Comparison of ENCODE assay signal across 22 cellular contexts in the genomic region with DNA sequence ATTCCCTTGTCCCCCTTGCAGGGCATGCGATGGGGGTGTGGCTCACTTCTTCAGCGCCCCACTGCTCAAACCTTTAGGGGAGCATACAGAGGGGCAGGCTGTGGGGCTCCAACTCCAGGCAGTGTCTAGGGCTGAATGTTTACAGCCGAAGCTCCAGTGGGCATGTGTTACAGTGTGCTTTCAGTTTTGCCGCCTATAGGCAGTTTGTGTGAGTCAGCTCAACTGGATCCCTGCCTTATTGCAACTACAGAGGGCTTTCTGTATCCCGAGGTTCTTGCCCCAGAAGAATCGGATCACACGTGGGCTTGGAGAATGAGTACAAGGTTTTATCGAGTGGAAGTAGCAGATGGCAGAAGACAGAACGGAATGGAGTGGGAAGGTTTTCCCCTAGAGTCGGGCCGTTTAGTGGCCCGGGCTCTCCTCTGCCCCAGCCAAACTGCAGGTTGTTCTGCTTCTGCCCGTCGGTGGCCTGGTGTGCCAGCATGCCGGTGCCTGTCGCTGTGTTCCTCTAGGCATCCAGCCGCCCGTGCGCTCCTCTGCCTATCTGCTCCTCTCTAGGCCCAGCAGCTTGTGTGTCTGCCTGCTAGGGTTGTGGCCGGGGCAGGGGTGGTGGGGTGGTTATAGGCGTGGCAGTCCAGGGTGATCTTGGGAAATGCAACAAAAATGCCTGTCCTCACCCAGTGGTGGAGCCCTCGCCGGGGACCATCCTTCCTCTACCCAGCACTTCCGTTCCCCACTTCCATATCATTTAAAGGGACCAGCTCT.
DNase-seq lines count a peak whose midpoint lies in the region; ATAC-seq and TF ChIP-seq lines count a peak whose summit lies in the region.
"Had no signal": no experiment of that assay in that cellular context is flagged by ENCODE, and none has a peak within 500 bp of the region (broad histone marks: within the 10 kb centered on the region; RNA-seq: fewer than 3 reads in every experiment).

No MANE protein-coding gene starts in this region.

- H3K4me1 ChIP-seq in A673 (ENCODE audit: insufficient read depth, low read length, poor library complexity, severe bottlenecking), result no peaks in the 10 kb centered on the region
- H3K4me1 ChIP-seq in H9 (ENCODE audit: insufficient read depth, low read length), result no peaks in the 10 kb centered on the region
- no peaks in the 10 kb centered on the region for H3K4me1 ChIP-seq in PC-9 (replicated peaks; ENCODE audit: insufficient read depth)
- H3K4me1 ChIP-seq: upper lobe of right lung had no signal

- H3K27ac Mint-ChIP-seq in H9, result no peak overlapping the region
- H3K27ac Mint-ChIP-seq: activated CD8-positive, alpha-beta T cell treated with anti-CD3 and anti-CD28 coated beads for 36 hours; dendritic cell treated with granulocyte-macrophage colony-stimulating factor and Interleukin-4, amounts not matched to agents 40 ng/mL and 50 ng/mL, for 4 days; naive B cell had no signal

- no peak overlapping the region for H3K9ac ChIP-seq in H9 (ENCODE audit: extremely low read depth, insufficient read length, low read length)

- H3T11ph ChIP-seq in H9 (ENCODE audit: low read length), result no peak overlapping the region

- H3K9me2 ChIP-seq in PC-9 (ENCODE audit: insufficient read depth), result no peaks in the 10 kb centered on the region

- H2AFZ ChIP-seq in H9 (ENCODE audit: low read length), result no peak overlapping the region
- H2AFZ ChIP-seq in PC-9, result peak overlapping the region; percentile 58

- H3K9me3 Mint-ChIP-seq in H9, result no peaks in the 10 kb centered on the region

- H3K23ac ChIP-seq in H9 (ENCODE audit: insufficient read length, low read depth, low read length), result no peak overlapping the region

- intact Hi-C loops in A673 (cut with micrococcal nuclease; ENCODE audit: unreplicated experiment) (no loop called here), PC-9 (cut with micrococcal nuclease; ENCODE audit: unreplicated experiment) (no loop called here)

- peaks cover 0 to 4% of the 10 kb centered on the region in 2 experiments; a peak in 2 of 4 replicates for H3K4me1 Mint-ChIP-seq in H9
- H3K4me1 Mint-ChIP-seq: naive B cell had no signal

- H2AK5ac ChIP-seq in H9 (ENCODE audit: insufficient read length, low read length), result no peak overlapping the region

- H3K27ac ChIP-seq in A673 (ENCODE audit: low read depth, low read length, poor library complexity, severe bottlenecking) (no peak overlapping the region), H9 (ENCODE audit: insufficient read length, low read depth, low read length) (no peak overlapping the region), PC-9 (no peak overlapping the region)
- H3K27ac ChIP-seq: upper lobe of right lung had no signal

- no peak overlapping the region for H2BK12ac ChIP-seq in H9 (ENCODE audit: insufficient read length, low read depth, low read length)

- ATAC-seq in HG03025 (IDR thresholded peaks at IDR 0.05; ENCODE audit: low FRiP score, unreplicated experiment) (no peak), GM18517 (IDR thresholded peaks at IDR 0.05; ENCODE audit: unreplicated experiment) (no peak)
- ATAC-seq: activated CD4-positive, CD25-positive, alpha-beta regulatory T cell treated with anti-CD3 and anti-CD28 coated beads, Interleukin-2, amount 50 U/mL, for 24 hours; activated CD8-positive, alpha-beta T cell treated with anti-CD3 and anti-CD28 coated beads for 36 hours; upper lobe of right lung had no signal

- H4K91ac ChIP-seq in H9 (ENCODE audit: insufficient read length, low read depth, low read length), result no peak overlapping the region

- H3K4ac ChIP-seq in H9 (ENCODE audit: low read depth, low read length), result no peak overlapping the region

- H3K36me3 ChIP-seq in A673 (ENCODE audit: insufficient read depth, low read length, poor library complexity, severe bottlenecking), result no peaks in the 10 kb centered on the region
- H3K36me3 ChIP-seq in PC-9 (ENCODE audit: low read depth), result no peaks in the 10 kb centered on the region
- H3K36me3 ChIP-seq: upper lobe of right lung had no signal

- no peak for TF ChIP-seq CTCF in A673 (conservative IDR thresholded peaks at IDR 0.05; ENCODE audit: low read depth, low read length)
- TF ChIP-seq CTCF in H9 (conservative IDR thresholded peaks at IDR 0.05), result no peak
- no peak for TF ChIP-seq CTCF in PC-9 (conservative IDR thresholded peaks at IDR 0.05)

- H3K4me3 ChIP-seq in A673 (ENCODE audit: low read depth, low read length, poor library complexity, severe bottlenecking) (no peak overlapping the region), PC-9 (no peak overlapping the region)
- H3K4me3 ChIP-seq: upper lobe of right lung had no signal

- no peak overlapping the region for H3K56ac ChIP-seq in H9 (ENCODE audit: insufficient read length, low read depth, low read length)

- no peak overlapping the region for H2BK15ac ChIP-seq in H9 (ENCODE audit: low read depth, low read length)

- no TSS peak for BruUV-seq in A673 (replicated peaks; lab: Mats Ljungman, UMichigan)
- no TSS peak for BruUV-seq in PC-9 (replicated peaks; lab: Mats Ljungman, UMichigan)

- H3K18ac ChIP-seq in H9 (ENCODE audit: insufficient read length, low read depth, low read length), result no peak overlapping the region

- no peaks in the 10 kb centered on the region for H4K20me1 ChIP-seq in H9 (ENCODE audit: control insufficient read depth, insufficient read depth, insufficient read length)
- no peaks in the 10 kb centered on the region for H4K20me1 ChIP-seq in PC-9 (ENCODE audit: insufficient read depth)

- H3K23me2 ChIP-seq in H9 (ENCODE audit: insufficient read length, low read depth, low read length, poor library complexity, severe bottlenecking), result no peaks in the 10 kb centered on the region

- H3K27me3 ChIP-seq in A673 (replicated peaks; ENCODE audit: insufficient read depth, low read depth, low read length, poor library complexity) (no peaks in the 10 kb centered on the region), H9 (ENCODE audit: insufficient read depth, low read length) (no peaks in the 10 kb centered on the region), PC-9 (ENCODE audit: insufficient read depth, low read depth) (peaks cover 19% of the 10 kb centered on the region)
- H3K27me3 ChIP-seq: upper lobe of right lung had no signal

- H3K14ac ChIP-seq in H9 (ENCODE audit: insufficient read depth, low read length), result no peak overlapping the region; the same call in 1 of the 2 replicates

- no peak overlapping the region for H3K4me3 Mint-ChIP-seq in H9
- H3K4me3 Mint-ChIP-seq: activated CD8-positive, alpha-beta T cell treated with anti-CD3 and anti-CD28 coated beads for 36 hours; dendritic cell treated with granulocyte-macrophage colony-stimulating factor and Interleukin-4, amounts not matched to agents 40 ng/mL and 50 ng/mL, for 4 days; naive B cell had no signal

- H2BK5ac ChIP-seq in H9 (ENCODE audit: insufficient read length, low read length), result no peak overlapping the region

- DNase-seq in A673 (ENCODE audit: low spot score) (peak; percentile 24), H9 (peak; percentile 36), PC-9 (no peak), medulla oblongata (ENCODE audit: extremely low spot score) (peak; percentile 41), globus pallidus (ENCODE audit: low spot score) (no peak), NCI-H146 treated with DMSO at 0.1 percent for 48 hours (lab: John Stamatoyannopoulos, UW; ENCODE audit: unreplicated experiment) (no peak)
- DNase-seq: activated CD8-positive, alpha-beta T cell treated with anti-CD3 and anti-CD28 coated beads for 36 hours; activated T-cell treated with anti-CD3 and anti-CD28 coated beads for 4 hours; amniotic stem cell; left cardiac atrium; mesendoderm; naive B cell; NCI-H446; NK-92 treated with Interleukin-12 subunit alpha and Interleukin-12 subunit beta, amount 100 ng/mL, for 24 hours; retina; stimulated activated CD4-positive, alpha-beta T cell treated with anti-CD3 and anti-CD28 coated beads, Interleukin-12 subunit alpha, Interleukin-12 subunit beta, amount 100 ng/mL, for 4 hours; T1000; upper lobe of right lung had no signal

- H4K5ac ChIP-seq in H9 (ENCODE audit: insufficient read length, low read depth, low read length), result no peak overlapping the region

- no peak overlapping the region for H4K8ac ChIP-seq in H9 (replicated peaks; ENCODE audit: insufficient read length, low read depth, low read length)

- POLR2A ChIA-PET in A673 (lab: Charles Lee; ENCODE audit: low non-redundant PET), result no interaction called here
- POLR2A ChIA-PET in PC-9 (lab: Charles Lee; ENCODE audit: unreplicated experiment), result no interaction called here

- no peak overlapping the region for H2BK20ac ChIP-seq in H9 (ENCODE audit: low read depth, low read length, poor library complexity, severe bottlenecking)

- H3K27me3 Mint-ChIP-seq in H9 (ENCODE audit: low read depth), result no peaks in the 10 kb centered on the region
- H3K27me3 Mint-ChIP-seq: activated CD8-positive, alpha-beta T cell treated with anti-CD3 and anti-CD28 coated beads for 36 hours; dendritic cell treated with granulocyte-macrophage colony-stimulating factor and Interleukin-4, amounts not matched to agents 40 ng/mL and 50 ng/mL, for 4 days; naive B cell had no signal

- H3F3A ChIP-seq in PC-9 (ENCODE audit: insufficient read depth, low read depth), result no peaks in the 10 kb centered on the region

- no peak overlapping the region for H2BK120ac ChIP-seq in H9 (ENCODE audit: low read depth, low read length, poor library complexity, severe bottlenecking)

- CTCF ChIA-PET in A673 (lab: Charles Lee), result no interaction called here
- CTCF ChIA-PET in PC-9 (lab: Charles Lee), result no interaction called here

- no peaks in the 10 kb centered on the region for H3K79me1 ChIP-seq in H9 (ENCODE audit: insufficient read depth, low read depth, low read length, poor library complexity, severe bottlenecking)

- H3K4me2 ChIP-seq in H9 (ENCODE audit: insufficient read depth, insufficient read length, low read length) (no peak overlapping the region), PC-9 (peak overlapping the region; percentile 34; the same call in 1 of the 2 replicates)

- H3K79me2 ChIP-seq in H9 (ENCODE audit: insufficient read depth, low read length) (no peaks in the 10 kb centered on the region), PC-9 (ENCODE audit: low read depth) (no peaks in the 10 kb centered on the region)

- no CpG with 5 or more reads among the region's 24 CpGs for WGBS in H9 (ENCODE audit: extremely low coverage, insufficient read length, low lambda C conversion rate)

- H3K36me3 Mint-ChIP-seq in H9 (ENCODE audit: insufficient read depth in 1 of 3, low read depth in 3 of 3), result no peaks in the 10 kb centered on the region
- H3K36me3 Mint-ChIP-seq: naive B cell had no signal

- H3K9me3 ChIP-seq in A673 (ENCODE audit: low read depth, low read length, poor library complexity, severe bottlenecking), result no peaks in the 10 kb centered on the region
- H3K9me3 ChIP-seq in H9 (ENCODE audit: control insufficient read depth, low read depth, low read length), result no peaks in the 10 kb centered on the region
- no peaks in the 10 kb centered on the region for H3K9me3 ChIP-seq in PC-9 (ENCODE audit: insufficient read depth, low read depth)
- H3K9me3 ChIP-seq: upper lobe of right lung had no signal

Comparison
In these comparisons a context has a peak if more than half of its experiments do, and no peak if none do; other contexts are left out.
1. DNase-seq: peak in A673 (single experiment), H9 (single experiment) and medulla oblongata (single experiment); none in PC-9 (0 of 2), globus pallidus (single experiment) and NCI-H146 treated with DMSO at 0.1 percent for 48 hours (single experiment).